17 cellular contexts compared by ENCODE assay signal in the genomic region with DNA sequence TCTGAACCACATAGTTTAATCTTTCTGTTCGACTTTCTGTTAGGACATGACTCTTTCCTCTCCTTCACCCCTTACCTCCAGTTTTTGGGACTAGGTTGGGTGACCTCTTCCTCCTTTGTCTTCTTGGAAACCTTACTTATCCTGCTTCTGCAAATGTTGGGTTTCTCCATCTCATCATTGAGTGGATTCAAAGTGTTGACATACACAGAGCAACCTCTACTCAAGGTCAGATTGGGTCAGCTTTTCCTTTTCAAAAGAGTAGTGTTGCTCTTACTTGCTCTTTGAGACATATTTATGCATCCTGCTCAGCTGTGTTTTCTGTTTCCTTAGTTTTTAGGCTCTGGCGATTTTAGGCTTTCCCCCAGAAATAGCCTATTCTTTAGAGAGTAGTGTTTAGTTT. TPM values are rescaled to one million over a fixed set of nuclear protein-coding genes. Genes with fewer than 3 reads are reported as not detected.
DNase-seq lines count a peak whose midpoint lies in the region; ATAC-seq, FAIRE-seq and TF ChIP-seq lines count a peak whose summit lies in the region.
"Had no signal": no experiment of that assay in that cellular context is flagged by ENCODE, and none has a peak within 500 bp of the region (broad histone marks: within the 10 kb centered on the region; RNA-seq: fewer than 3 reads in every experiment).

No MANE protein-coding gene starts in this region.

- peak overlapping the region; percentile 1 for H3K27ac Mint-ChIP-seq in CD4-positive, alpha-beta T cell
- peak overlapping the region; percentile 61 for H3K27ac Mint-ChIP-seq in activated naive CD8-positive, alpha-beta T cell treated with anti-CD3 and anti-CD28 coated beads for 36 hours
- H3K27ac Mint-ChIP-seq in natural killer cell treated with Interleukin-12 subunit alpha and Interleukin-12 subunit beta and Interleukin-15 and Interleukin-18, amount 100 ng/mL, for 72 hours: no peak overlapping the region
- H3K27ac Mint-ChIP-seq: naive B cell had no signal

- POLR2A ChIA-PET in CD4-positive, alpha-beta T cell (lab: Charles Lee): interaction anchor here (0.9 kb wide), 1 partner anchor 46 kb away, joined by 5 read pairs; no protein-coding TSS in a partner anchor

- TF ChIP-seq EP300 in transverse colon (IDR thresholded peaks at IDR 0.05; ENCODE audit: low read depth): no peak

- peaks cover 4 to 20% (median 13%) of the 10 kb centered on the region in 4 donors for H3K4me1 ChIP-seq in transverse colon

- no peaks in the 10 kb centered on the region for H3K27me3 Mint-ChIP-seq in CD4-positive, alpha-beta T cell
- no peaks in the 10 kb centered on the region for H3K27me3 Mint-ChIP-seq in activated naive CD8-positive, alpha-beta T cell treated with anti-CD3 and anti-CD28 coated beads for 36 hours
- no peaks in the 10 kb centered on the region for H3K27me3 Mint-ChIP-seq in natural killer cell treated with Interleukin-12 subunit alpha and Interleukin-12 subunit beta and Interleukin-15 and Interleukin-18, amount 100 ng/mL, for 72 hours
- H3K27me3 Mint-ChIP-seq: naive B cell had no signal

- TF ChIP-seq CTCF in CD4-positive, alpha-beta T cell (IDR thresholded peaks at IDR 0.05): no peak
- no peak for TF ChIP-seq CTCF in transverse colon (IDR thresholded peaks at IDR 0.05)

- in situ Hi-C loops in transverse colon (cut with MboI; ENCODE audit: low pct_ligation_motif_present in 1 of 4, low pct_unique_long_range_greater_than_20kb in 1 of 4, low sequenced_read_pairs in 3 of 4): no loop called here

- FAIRE-seq in GM12891 (lab: Jason Lieb, UNC): peak; percentile 9

- intact Hi-C loops in CD4-positive, alpha-beta T cell (cut with DNase I, micrococcal nuclease): loop anchor here in 1 of 2 experiments (5.0 to 10.0 kb wide), 4 partner anchors 234 to 794 kb away; a partner anchor contains a TSS
- intact Hi-C loops in transverse colon (cut with DNase I; ENCODE audit: low total_unique reads): loop anchor here (1.0 kb wide), 1 partner anchor 33 kb away; no protein-coding TSS in a partner anchor

- TF ChIP-seq POLR2A in GM12891 (IDR thresholded peaks at IDR 0.05; ENCODE audit: low read depth, low read length): no peak
- no peak for TF ChIP-seq POLR2A in transverse colon (IDR thresholded peaks at IDR 0.05)

- no peaks in the 10 kb centered on the region for H3K9me3 ChIP-seq in CD4-positive, alpha-beta T cell (ENCODE audit: control insufficient read depth, low read length)
- H3K9me3 ChIP-seq in transverse colon: no peaks in the 10 kb centered on the region
- H3K9me3 ChIP-seq: suprapubic skin had no signal

- ATAC-seq in CD4-positive, alpha-beta T cell (ENCODE audit: poor library complexity): no peak
- no peak for ATAC-seq in natural killer cell treated with Interleukin-12 subunit alpha and Interleukin-12 subunit beta and Interleukin-15 and Interleukin-18, amount 100 ng/mL, for 72 hours
- no peak for ATAC-seq in GM21423 (IDR thresholded peaks at IDR 0.05; ENCODE audit: unreplicated experiment)
- ATAC-seq: activated naive CD4-positive, alpha-beta T cell treated with anti-CD3 and anti-CD28 coated beads, Interleukin-2, amount 50 U/mL, for 72 hours; GM23338 had no signal

- H3K4me3 ChIP-seq in transverse colon: no peak overlapping the region
- H3K4me3 ChIP-seq: GM23338, SK-N-MC, suprapubic skin had no signal

- no peaks in the 10 kb centered on the region for H3K36me3 ChIP-seq in transverse colon

- no peaks in the 10 kb centered on the region for H3K27me3 ChIP-seq in CD4-positive, alpha-beta T cell (ENCODE audit: control insufficient read depth, insufficient read depth, low read length)
- H3K27me3 ChIP-seq in transverse colon: no peaks in the 10 kb centered on the region
- H3K27me3 ChIP-seq: suprapubic skin had no signal

- peaks cover 18% of the 10 kb centered on the region for H3K36me3 Mint-ChIP-seq in CD4-positive, alpha-beta T cell (ENCODE audit: low read depth)
- H3K36me3 Mint-ChIP-seq in activated naive CD8-positive, alpha-beta T cell treated with anti-CD3 and anti-CD28 coated beads for 36 hours: peaks cover 29% of the 10 kb centered on the region
- H3K36me3 Mint-ChIP-seq in natural killer cell treated with Interleukin-12 subunit alpha and Interleukin-12 subunit beta and Interleukin-15 and Interleukin-18, amount 100 ng/mL, for 72 hours: peaks cover 15% of the 10 kb centered on the region

- no peaks in the 10 kb centered on the region for H3K9me3 Mint-ChIP-seq in CD4-positive, alpha-beta T cell
- H3K9me3 Mint-ChIP-seq in activated naive CD8-positive, alpha-beta T cell treated with anti-CD3 and anti-CD28 coated beads for 36 hours: no peaks in the 10 kb centered on the region
- no peaks in the 10 kb centered on the region for H3K9me3 Mint-ChIP-seq in natural killer cell treated with Interleukin-12 subunit alpha and Interleukin-12 subunit beta and Interleukin-15 and Interleukin-18, amount 100 ng/mL, for 72 hours
- H3K9me3 Mint-ChIP-seq: activated naive CD4-positive, alpha-beta T cell treated with anti-CD3 and anti-CD28 coated beads, Interleukin-2, amount 50 U/mL, for 72 hours; GM23338; naive B cell had no signal

- CTCF ChIA-PET in CD4-positive, alpha-beta T cell (lab: Charles Lee): no interaction called here

- no peak overlapping the region for H3K27ac ChIP-seq in CD4-positive, alpha-beta T cell (ENCODE audit: low read depth, low read length)
- H3K27ac ChIP-seq in transverse colon: no peak overlapping the region
- H3K27ac ChIP-seq: SK-N-MC, suprapubic skin, VCaP had no signal

- H3K4me3 Mint-ChIP-seq in CD4-positive, alpha-beta T cell: peak overlapping the region; percentile 52
- peak overlapping the region; percentile 2 for H3K4me3 Mint-ChIP-seq in activated naive CD8-positive, alpha-beta T cell treated with anti-CD3 and anti-CD28 coated beads for 36 hours
- peak overlapping the region; percentile 8 for H3K4me3 Mint-ChIP-seq in natural killer cell treated with Interleukin-12 subunit alpha and Interleukin-12 subunit beta and Interleukin-15 and Interleukin-18, amount 100 ng/mL, for 72 hours
- H3K4me3 Mint-ChIP-seq: GM23338 had no signal

- DNase-seq in CD4-positive, alpha-beta T cell: no peak
- DNase-seq in GM12891 (ENCODE audit: insufficient read length, low spot score): no peak
- DNase-seq in activated naive CD8-positive, alpha-beta T cell treated with anti-CD3 and anti-CD28 coated beads for 36 hours: no peak
- no peak for DNase-seq in natural killer cell treated with Interleukin-12 subunit alpha and Interleukin-12 subunit beta and Interleukin-15 and Interleukin-18, amount 100 ng/mL, for 72 hours (ENCODE audit: low spot score)
- no peak for DNase-seq in superior temporal gyrus (ENCODE audit: extremely low spot score)
- no peak for DNase-seq in transverse colon
- DNase-seq: DMS79, foreskin melanocyte, naive B cell, NCI-H187 treated with DMSO at 0.1 percent for 48 hours, NCI-H510A treated with DMSO at 0.1 percent for 48 hours had no signal

- 67 to 84% methylated on average over 2 of the region's 2 CpGs for WGBS in transverse colon (ENCODE audit: low coverage in 1 of 2), 2 donors

- H3K4me1 Mint-ChIP-seq in CD4-positive, alpha-beta T cell (ENCODE audit: low read depth): peaks cover 63% of the 10 kb centered on the region
- H3K4me1 Mint-ChIP-seq in activated naive CD8-positive, alpha-beta T cell treated with anti-CD3 and anti-CD28 coated beads for 36 hours: peaks cover 59% of the 10 kb centered on the region
- H3K4me1 Mint-ChIP-seq in natural killer cell treated with Interleukin-12 subunit alpha and Interleukin-12 subunit beta and Interleukin-15 and Interleukin-18, amount 100 ng/mL, for 72 hours (ENCODE audit: low read depth in 2 of 2): peaks cover 44% of the 10 kb centered on the region in 2 donors

TF ChIP-seq in GM12891, 5 proteins besides CTCF, POLR2A, EP300 and RAD21:
- TF ChIP-seq POU2F2 (IDR thresholded peaks at IDR 0.05; ENCODE audit: low read depth, low read length) (no peak), PAX5 (IDR thresholded peaks at IDR 0.05; ENCODE audit: insufficient read depth, low read length, severe bottlenecking) (no peak), TAF1 (IDR thresholded peaks at IDR 0.05; ENCODE audit: low read depth, low read length) (no peak), POLR2AphosphoS5 (IDR thresholded peaks at IDR 0.05; ENCODE audit: low read depth, low read length) (no peak), SPI1 (IDR thresholded peaks at IDR 0.05; ENCODE audit: low read depth, low read length) (no peak)

RNA-seq across cellular contexts. Expression of a gene that starts 3.7 kb away (rescaled TPM):
- total RNA-seq in CD4-positive, alpha-beta T cell: 10 to 100 TPM; 38.6 to 39.3 TPM
- 60.5 TPM for polyA plus RNA-seq in GM12891 (2012; ENCODE audit: low read depth, missing spikeins)
- 10 to 100 TPM; 70.4 to 71.4 TPM for total RNA-seq in activated naive CD8-positive, alpha-beta T cell treated with anti-CD3 and anti-CD28 coated beads for 36 hours
- 10 to 100 TPM; 36.5 to 57.5 TPM for total RNA-seq in natural killer cell treated with Interleukin-12 subunit alpha and Interleukin-12 subunit beta and Interleukin-15 and Interleukin-18, amount 100 ng/mL, for 72 hours
- 100 to 1,000 TPM in 3 of 4 donors, 10 to 100 TPM in 1; 93.8 to 268 (median 130) TPM for total RNA-seq in transverse colon

Comparison
In these comparisons a context has a peak if more than half of its experiments do, and no peak if none do; other contexts are left out.
1. H3K27ac Mint-ChIP-seq: peak in CD4-positive, alpha-beta T cell (single experiment) and activated naive CD8-positive, alpha-beta T cell treated with anti-CD3 and anti-CD28 coated beads for 36 hours (single experiment); none in natural killer cell treated with Interleukin-12 subunit alpha and Interleukin-12 subunit beta and Interleukin-15 and Interleukin-18, amount 100 ng/mL, for 72 hours (0 of 2).
2. H3K4me3 Mint-ChIP-seq: peak in every context shown above with its lines; median percentile 52 in CD4-positive, alpha-beta T cell; 8 in natural killer cell treated with Interleukin-12 subunit alpha and Interleukin-12 subunit beta and Interleukin-15 and Interleukin-18, amount 100 ng/mL, for 72 hours; 2 in activated naive CD8-positive, alpha-beta T cell treated with anti-CD3 and anti-CD28 coated beads for 36 hours.